In genomic region chr17:17496189-17497064, GRCh38 we compare ENCODE assay signal across 8 cellular contexts. TPM values are rescaled to one million over a fixed set of nuclear protein-coding genes. Genes with fewer than 3 reads are reported as not detected.
DNase-seq lines count a peak whose midpoint lies in the region; ATAC-seq and TF ChIP-seq lines count a peak whose summit lies in the region.

Gene RASD1 (minus strand): TSS chr17:17496395. CDS start chr17:17496181, 214 bp downstream.

- peak; percentile 69 for TF ChIP-seq RAD21 in HCT116 (IDR thresholded peaks at IDR 0.05; ENCODE audit: low read depth)

- CTCF ChIA-PET in HCT116 (lab: Charles Lee), result interaction anchor here (0.6 to 2.5 kb wide), 31 partner anchors 9 to 537 kb away, joined by 3 to 31 read pairs (median 4); no protein-coding TSS in a partner anchor

- no peak for TF ChIP-seq EP300 in sigmoid colon (IDR thresholded peaks at IDR 0.05)

- POLR2A ChIA-PET in HCT116 (lab: Charles Lee), result interaction anchor here (0.7 to 0.8 kb wide), 2 partner anchors 15 to 109 kb away, joined by 3 read pairs; no protein-coding TSS in a partner anchor

- no peaks in the 10 kb centered on the region for H3K79me2 ChIP-seq in HCT116 (ENCODE audit: insufficient read depth, low read length)

- H3K4me1 ChIP-seq in HCT116 (ENCODE audit: control insufficient read depth in 1 of 2, insufficient read depth in 2 of 2, low read length in 2 of 2) (peaks cover 0 to 15% of the 10 kb centered on the region in 2 experiments; a peak in 2 of 4 replicates), iPS DF 6.9 (ENCODE audit: control insufficient read depth, insufficient read depth, low read length) (peaks cover 14% of the 10 kb centered on the region), sigmoid colon (peaks cover 0 to 24% (median 23%) of the 10 kb centered on the region in 4 donors)

- no peaks in the 10 kb centered on the region for H3K9me3 ChIP-seq in HCT116 (ENCODE audit: control insufficient read depth in 1 of 2, insufficient read depth in 1 of 2, low read depth in 1 of 2, low read length in 2 of 2)
- no peaks in the 10 kb centered on the region for H3K9me3 ChIP-seq in iPS DF 6.9 (ENCODE audit: control insufficient read depth, insufficient read depth, low read length)
- no peaks in the 10 kb centered on the region for H3K9me3 ChIP-seq in sigmoid colon

- no peak within 1 kb of the TSS; the same call in 1 of the 2 replicates for H3K27ac ChIP-seq in HCT116 (ENCODE audit: low read depth, low read length)
- no peak within 1 kb of the TSS for H3K27ac ChIP-seq in iPS DF 6.9 (ENCODE audit: low read length)
- H3K27ac ChIP-seq in sigmoid colon, result peak within 1 kb of the TSS; percentile 82 to 89 (median 86)

- no peaks in the 10 kb centered on the region for H3K9me2 ChIP-seq in HCT116 (ENCODE audit: insufficient read depth)

- no peak within 1 kb of the TSS for H2AFZ ChIP-seq in HCT116 (ENCODE audit: low read depth, low read length, poor library complexity, severe bottlenecking)

- WGBS in iPS DF 6.9 (ENCODE audit: insufficient coverage, insufficient read length), result no CpG with 5 or more reads among the region's 93 CpGs
- 0 to 1% methylated on average over 93 of the region's 93 CpGs for WGBS in sigmoid colon, 2 donors

- no peak for TF ChIP-seq POLR2A in HCT116 (IDR thresholded peaks at IDR 0.05; ENCODE audit: borderline replicate concordance, extremely low read depth, insufficient read depth, insufficient read length)
- TF ChIP-seq POLR2A in sigmoid colon (IDR thresholded peaks at IDR 0.05), result peak; percentile 83 to 87

- H3K36me3 ChIP-seq in HCT116 (ENCODE audit: control insufficient read depth in 1 of 2, insufficient read depth in 2 of 2, low read length in 2 of 2), result no peaks in the 10 kb centered on the region; a peak in 1 of 4 replicates
- peaks cover under 1% of the 10 kb centered on the region; the same call in 1 of the 2 replicates for H3K36me3 ChIP-seq in iPS DF 6.9 (ENCODE audit: control insufficient read depth, insufficient read depth, low read length)
- H3K36me3 ChIP-seq in sigmoid colon, result peaks cover 0 to 17% (median 8%) of the 10 kb centered on the region in 4 donors

- RAD21 ChIA-PET in HCT116 (lab: Charles Lee; ENCODE audit: low non-redundant PET in 1 of 2, low total read pairs in 2 of 2, uncharacterized antibody in 2 of 2, unreplicated experiment in 2 of 2), result interaction anchor here (0.5 to 1.6 kb wide), 6 partner anchors 72 to 537 kb away, joined by 3 to 9 read pairs (median 5); no protein-coding TSS in a partner anchor

- no TSS peak for BruUV-seq in HCT116 (replicated peaks; lab: Mats Ljungman, UMichigan)

- peak within 1 kb of the TSS; percentile 50 for H3K9ac ChIP-seq in HCT116 (ENCODE audit: low read length)

- no peaks in the 10 kb centered on the region for H4K20me1 ChIP-seq in HCT116 (ENCODE audit: insufficient read depth)

- H3K4me3 ChIP-seq in HCT116 (replicated peaks in 1 of 2; ENCODE audit: low read depth in 1 of 2, low read length in 2 of 2), result peak within 1 kb of the TSS; percentile 45 to 52
- H3K4me3 ChIP-seq in astrocyte of the spinal cord (ENCODE audit: low read depth, low read length), result peak within 1 kb of the TSS; percentile 50
- H3K4me3 ChIP-seq in iPS DF 6.9 (ENCODE audit: low read length), result peak within 1 kb of the TSS; percentile 50; the same call in 1 of the 2 replicates
- H3K4me3 ChIP-seq in sigmoid colon, result peak within 1 kb of the TSS; percentile 59 to 75 (median 64)

- DNase-seq in EL (peak; percentile 86), HCT116 (ENCODE audit: low read depth, low spot score) (no peak), NCI-H1092 (lab: John Stamatoyannopoulos, UW) (peak; percentile 33), T-helper 9 cell (peak; percentile 73), astrocyte of the spinal cord (ENCODE audit: low read depth, low spot score) (peak; percentile 84), iPS DF 6.9 (ENCODE audit: low read depth, low spot score) (no peak), sigmoid colon (peak; percentile 96)

- peak; percentile 92 for ATAC-seq in HCT116
- no peak for ATAC-seq in HG03457 (IDR thresholded peaks at IDR 0.05; ENCODE audit: unreplicated experiment)

- in situ Hi-C loops in astrocyte of the spinal cord (cut with HindIII; ENCODE audit: low sequenced_read_pairs), result no loop called here

- H3K27me3 ChIP-seq in HCT116 (ENCODE audit: insufficient read depth, low read length), result no peaks in the 10 kb centered on the region
- H3K27me3 ChIP-seq in iPS DF 6.9 (ENCODE audit: control insufficient read depth, insufficient read depth, low read length), result peaks cover 10% of the 10 kb centered on the region
- peaks cover 0 to 11% (median 0%) of the 10 kb centered on the region in 3 donors for H3K27me3 ChIP-seq in sigmoid colon

- H3K4me2 ChIP-seq in HCT116 (ENCODE audit: low read length), result peak within 1 kb of the TSS; percentile 75

- intact Hi-C loops in HCT116 (cut with micrococcal nuclease), result loop anchor here (1.0 kb wide), 3 partner anchors 74 to 145 kb away; no protein-coding TSS in a partner anchor
- intact Hi-C loops in sigmoid colon (cut with DNase I), result loop anchor here (1.0 to 2.0 kb wide), 5 partner anchors 20 to 146 kb away; partner anchors contain the start of genes MED9 and PEMT

- peak; percentile 68 to 75 (median 74) for TF ChIP-seq CTCF in HCT116 (IDR thresholded peaks at IDR 0.05 in 2 of 3, conservative IDR thresholded peaks at IDR 0.05 in 1 of 3; ENCODE audit: borderline replicate concordance in 1 of 3, insufficient read depth in 1 of 3, low read depth in 2 of 3, low read length in 2 of 3)
- peak; percentile 70 for TF ChIP-seq CTCF in astrocyte of the spinal cord (IDR thresholded peaks at IDR 0.05; ENCODE audit: low read depth, low read length)
- peak; percentile 30 to 98 (median 46) for TF ChIP-seq CTCF in sigmoid colon (IDR thresholded peaks at IDR 0.05)

TF ChIP-seq in HCT116, 20 proteins besides CTCF, POLR2A, EP300 and RAD21:
- TF ChIP-seq EGR1 (IDR thresholded peaks at IDR 0.05; ENCODE audit: low read depth) (peak; percentile 50), FOSL1 (IDR thresholded peaks at IDR 0.05; ENCODE audit: low read depth) (no peak), YY1 (IDR thresholded peaks at IDR 0.05; ENCODE audit: extremely low read depth, insufficient replicate concordance, low read depth, low read length) (peak; percentile 26)

RNA-seq across cellular contexts. Expression of gene RASD1, which starts in this region (rescaled TPM):
- 0.30 TPM for total RNA-seq in HCT116 (2021; ENCODE audit: unreplicated experiment)
- 0.22 and 0.32 TPM in 2 replicates for polyA plus RNA-seq in HCT116 (2012)
- 10 to 100 TPM in 3 of 4 donors, 1 to 10 TPM in 1; 5.8 to 12.8 (median 12.1) TPM for total RNA-seq in sigmoid colon
- polyA plus RNA-seq in sigmoid colon, result 10 to 100 TPM in 2 of 3 donors, 1 to 10 TPM in 1; 10.0 to 40.8 (median 26.4) TPM

Comparison
In these comparisons a context has a peak if more than half of its experiments do, and no peak if none do; other contexts are left out.
1. Peak in ATAC-seq, H3K4me3 ChIP-seq, H3K9ac ChIP-seq and H3K4me2 ChIP-seq in HCT116; RNA of the gene not detected or under 1 TPM.
2. DNase-seq: peak in EL (single experiment), NCI-H1092 (single experiment), T-helper 9 cell (single experiment), astrocyte of the spinal cord (single experiment) and sigmoid colon (single experiment); none in HCT116 (single experiment) and iPS DF 6.9 (single experiment).
3. H3K27ac ChIP-seq: peak in sigmoid colon (4 of 4); none in HCT116 (single experiment) and iPS DF 6.9 (single experiment).
4. Peak in every context shown above with its lines, with median percentiles within 50 percentile points of each other: H3K4me3 ChIP-seq and CTCF ChIP-seq.